ENCODE assay signal across 9 cellular contexts in the genomic region with DNA sequence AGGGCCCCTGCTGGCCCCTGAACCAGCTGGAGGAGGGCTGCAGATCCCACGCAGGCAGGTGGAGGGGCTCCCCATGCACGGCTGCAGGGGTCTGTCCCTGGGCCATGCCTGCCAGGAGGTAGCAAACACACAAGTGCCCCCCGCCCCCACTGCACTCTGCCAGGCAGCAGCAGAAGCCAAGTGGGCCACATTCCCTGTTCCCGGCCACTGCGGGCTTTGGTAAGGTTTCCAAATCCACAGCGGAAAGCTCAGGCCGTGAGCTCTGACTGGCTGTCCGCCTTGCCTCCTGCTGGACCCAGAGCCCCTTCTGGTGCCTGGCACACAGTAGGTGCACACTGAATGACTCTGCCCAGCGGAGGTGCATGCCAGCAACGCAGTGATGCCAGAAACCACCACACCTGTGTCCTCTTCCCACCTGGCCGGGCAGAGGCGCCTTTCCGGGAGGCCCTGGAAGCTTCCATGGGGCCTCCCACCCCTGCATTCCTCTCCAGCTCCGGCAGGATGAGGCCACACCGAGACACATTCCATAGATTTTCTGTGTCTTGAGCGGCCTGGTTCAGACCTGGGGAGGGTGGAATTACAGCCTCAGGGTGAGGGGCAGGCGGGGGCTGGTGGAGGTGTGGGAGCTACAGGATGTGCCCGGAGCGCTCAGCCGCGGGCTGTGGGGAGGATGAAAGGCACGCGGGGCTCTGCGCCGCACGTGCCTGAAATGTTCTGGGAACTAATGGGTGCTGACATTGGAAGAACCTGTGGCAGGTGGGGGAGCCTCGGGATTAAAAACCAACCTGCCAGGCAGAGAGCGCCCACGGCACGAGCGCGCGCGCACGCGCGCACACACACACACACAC.
DNase-seq lines count a peak whose midpoint lies in the region; TF ChIP-seq lines count a peak whose summit lies in the region.
"Had no signal": no experiment of that assay in that cellular context is flagged by ENCODE, and none has a peak within 500 bp of the region (broad histone marks: within the 10 kb centered on the region; RNA-seq: fewer than 3 reads in every experiment).

No MANE protein-coding gene starts in this region.

- TF ChIP-seq CTCF in breast epithelium (IDR thresholded peaks at IDR 0.05) (peak in 1 of 3 donors; percentile 29), thyroid gland (IDR thresholded peaks at IDR 0.05) (peak in 1 of 6 experiments; percentile 9)

- TF ChIP-seq POLR2A in breast epithelium (IDR thresholded peaks at IDR 0.05) (no peak), thyroid gland (IDR thresholded peaks at IDR 0.05) (no peak)

- no peaks in the 10 kb centered on the region for H3K27me3 ChIP-seq in HUES6 (ENCODE audit: control insufficient read depth, insufficient read depth, low read length)
- H3K27me3 ChIP-seq in breast epithelium, result no peaks in the 10 kb centered on the region
- H3K27me3 ChIP-seq in thyroid gland, result no peaks in the 10 kb centered on the region

- H3K4me1 ChIP-seq in HUES6 (ENCODE audit: control insufficient read depth, insufficient read depth, low read length) (peaks cover 70% of the 10 kb centered on the region), breast epithelium (peaks cover 23 to 54% of the 10 kb centered on the region in 2 donors), thyroid gland (peaks cover 33 to 45% of the 10 kb centered on the region in 2 donors)

- H3K9ac ChIP-seq in HUES6 (ENCODE audit: low read length), result peak overlapping the region; percentile 73

- DNase-seq in breast epithelium (ENCODE audit: low spot score in 2 of 2) (peak in 1 of 2 donors; percentile 79), islet precursor cell (peak; percentile 100), thyroid gland (peak; percentile 69 to 76), NCI-H2227 (lab: John Stamatoyannopoulos, UW; ENCODE audit: unreplicated experiment) (no peak), pons (ENCODE audit: low spot score) (no peak)
- DNase-seq in activated naive CD4-positive, alpha-beta T cell treated with anti-CD3 and anti-CD28 coated beads, Interleukin-2, amount 50 U/mL, for 16 hours, result no peak
- DNase-seq: activated B cell treated with CpG ODN at 0.5 μM for 24 hours had no signal

- H3K4me3 ChIP-seq in HUES6 (ENCODE audit: low read depth, low read length) (no peak overlapping the region), breast epithelium (peak overlapping the region in 2 of 3 donors; percentile 7 to 23), thyroid gland (replicated peaks in 1 of 3) (no peak overlapping the region)
- H3K4me3 ChIP-seq: thoracic aorta had no signal

- WGBS in thyroid gland, 2 donors, result 48 to 57% methylated on average over 12 to 36 of the region's 37 CpGs

- H3K36me3 ChIP-seq in HUES6 (ENCODE audit: control insufficient read depth, insufficient read depth, low read length) (peaks cover 4% of the 10 kb centered on the region; the same call in 1 of the 2 replicates), breast epithelium (no peaks in the 10 kb centered on the region), thyroid gland (no peaks in the 10 kb centered on the region)
- H3K36me3 ChIP-seq: thoracic aorta had no signal

- H3K27ac ChIP-seq in HUES6 (ENCODE audit: low read depth, low read length) (peak overlapping the region; percentile 84), breast epithelium (peak overlapping the region; percentile 80 to 82), thyroid gland (peak overlapping the region in 2 of 3 donors; percentile 21 to 32)

- H3K9me3 ChIP-seq in HUES6 (ENCODE audit: control insufficient read depth, insufficient read depth, low read depth, low read length) (no peaks in the 10 kb centered on the region), breast epithelium (no peaks in the 10 kb centered on the region), thyroid gland (no peaks in the 10 kb centered on the region)
- H3K9me3 ChIP-seq: thoracic aorta had no signal

- intact Hi-C loops in breast epithelium (cut with DNase I; ENCODE audit: low total_unique reads), result no loop called here
- intact Hi-C loops in thyroid gland (cut with DNase I), result no loop called here

Comparison
In these comparisons a context has a peak if more than half of its experiments do, and no peak if none do; other contexts are left out.
1. H3K27ac ChIP-seq: peak in every context shown above with its lines; median percentile 84 in HUES6; 81 in breast epithelium; 26 in thyroid gland.
2. H3K4me3 ChIP-seq: peak in breast epithelium (2 of 3); none in HUES6 (single experiment) and thyroid gland (0 of 3).
3. DNase-seq: peak in islet precursor cell (single experiment) and thyroid gland (2 of 2); none in activated naive CD4-positive, alpha-beta T cell treated with anti-CD3 and anti-CD28 coated beads, Interleukin-2, amount 50 U/mL, for 16 hours (single experiment), NCI-H2227 (single experiment) and pons (single experiment).